1 cellular context compared by ENCODE assay signal in genomic region chr6:30748851-30749540, GRCh38.
TF ChIP-seq lines count a peak whose summit lies in the region.

No MANE protein-coding gene starts in this region.

TF ChIP-seq in HepG2, 621 proteins besides CTCF, POLR2A, EP300 and RAD21 (continues in another document):
- no peak for TF ChIP-seq ZFAT (CRISPR knock-in tag; conservative IDR thresholded peaks at IDR 0.05)
- TF ChIP-seq EZH2 (conservative IDR thresholded peaks at IDR 0.05; ENCODE audit: low read depth, low read length) = no peak
- peak; percentile 46 for TF ChIP-seq MAX (IDR thresholded peaks at IDR 0.05)
- TF ChIP-seq U2AF2 (IDR thresholded peaks at IDR 0.05; ENCODE audit: low read depth, low read length) = no peak
- no peak for TF ChIP-seq ZNF704 (CRISPR knock-in tag; IDR thresholded peaks at IDR 0.05; ENCODE audit: borderline replicate concordance)
- peak; percentile 27; the same call in 1 of the 2 replicates for TF ChIP-seq ZNF652 (CRISPR knock-in tag; IDR thresholded peaks at IDR 0.05; ENCODE audit: borderline replicate concordance, low read depth)
- TF ChIP-seq RELA (CRISPR knock-in tag; IDR thresholded peaks at IDR 0.05) = no peak
- TF ChIP-seq NR2F2 (IDR thresholded peaks at IDR 0.05; ENCODE audit: borderline replicate concordance, low read depth) = no peak
- no peak for TF ChIP-seq REL (CRISPR knock-in tag; conservative IDR thresholded peaks at IDR 0.05)
- no peak; the same call in 1 of the 2 replicates for TF ChIP-seq PHF8 (CRISPR knock-in tag; IDR thresholded peaks at IDR 0.05)
- no peak for TF ChIP-seq NFE2L2 (IDR thresholded peaks at IDR 0.05; ENCODE audit: low read length)
- no peak; the same call in 1 of the 2 replicates for TF ChIP-seq MAZ (IDR thresholded peaks at IDR 0.05; ENCODE audit: borderline replicate concordance, low read depth, low read length)
- no peak for TF ChIP-seq MAZ (CRISPR knock-in tag; IDR thresholded peaks at IDR 0.05; ENCODE audit: low read depth)
- TF ChIP-seq ZNF510 (CRISPR knock-in tag; IDR thresholded peaks at IDR 0.05; ENCODE audit: low read depth) = 0 out of 2 replicates have a peak, but pooled peaks have one; percentile 11
- TF ChIP-seq GLI4 (CRISPR knock-in tag; IDR thresholded peaks at IDR 0.05; ENCODE audit: borderline replicate concordance) = no peak
- TF ChIP-seq KAT2B (IDR thresholded peaks at IDR 0.05; ENCODE audit: borderline replicate concordance, low read depth, low read length) = no peak
- no peak for TF ChIP-seq ZNF552 (CRISPR knock-in tag; IDR thresholded peaks at IDR 0.05; ENCODE audit: borderline replicate concordance)
- no peak for TF ChIP-seq SCMH1 (CRISPR knock-in tag; IDR thresholded peaks at IDR 0.05; ENCODE audit: borderline replicate concordance)
- no peak for TF ChIP-seq TOPORS (CRISPR knock-in tag; IDR thresholded peaks at IDR 0.05)
- TF ChIP-seq GFI1 (CRISPR knock-in tag; IDR thresholded peaks at IDR 0.05; ENCODE audit: borderline replicate concordance) = no peak
- TF ChIP-seq RXRB (CRISPR knock-in tag; IDR thresholded peaks at IDR 0.05; ENCODE audit: borderline replicate concordance) = peak; percentile 80; the same call in 1 of the 2 replicates
- 0 out of 2 replicates have a peak, but pooled peaks have one; percentile 14 for TF ChIP-seq KDM6A (CRISPR knock-in tag; IDR thresholded peaks at IDR 0.05; ENCODE audit: low read depth)
- no peak for TF ChIP-seq NONO (IDR thresholded peaks at IDR 0.05)
- no peak; the same call in 1 of the 2 replicates for TF ChIP-seq NONO (CRISPR knock-in tag; conservative IDR thresholded peaks at IDR 0.05)
- TF ChIP-seq ERF (CRISPR knock-in tag; IDR thresholded peaks at IDR 0.05) = 0 out of 2 replicates have a peak, but pooled peaks have one; percentile 39
- TF ChIP-seq PITX1 (CRISPR knock-in tag; IDR thresholded peaks at IDR 0.05) = no peak
- no peak for TF ChIP-seq TEAD2 (CRISPR knock-in tag; IDR thresholded peaks at IDR 0.05)
- TF ChIP-seq ZNF724P (CRISPR knock-in tag; IDR thresholded peaks at IDR 0.05; ENCODE audit: borderline replicate concordance) = no peak
- no peak for TF ChIP-seq PREB (CRISPR knock-in tag; IDR thresholded peaks at IDR 0.05)
- TF ChIP-seq ZNF678 (CRISPR knock-in tag; IDR thresholded peaks at IDR 0.05) = no peak
- TF ChIP-seq FOXA3 (CRISPR knock-in tag; IDR thresholded peaks at IDR 0.05) = peak; percentile 35; the same call in 1 of the 2 replicates
- peak; percentile 13; the same call in 1 of the 2 replicates for TF ChIP-seq KAT8 (CRISPR knock-in tag; IDR thresholded peaks at IDR 0.05)
- TF ChIP-seq POGZ (CRISPR knock-in tag; IDR thresholded peaks at IDR 0.05) = peak; percentile 32; the same call in 1 of the 2 replicates
- no peak for TF ChIP-seq AGO2 (optimal IDR thresholded peaks at IDR 0.05; ENCODE audit: low read depth, low read length)
- TF ChIP-seq RNF2 (conservative IDR thresholded peaks at IDR 0.05; ENCODE audit: low read depth) = no peak
- no peak for TF ChIP-seq FLYWCH1 (CRISPR knock-in tag; IDR thresholded peaks at IDR 0.05)
- no peak for TF ChIP-seq PLRG1 (conservative IDR thresholded peaks at IDR 0.05)
- no peak for TF ChIP-seq ZNF251 (CRISPR knock-in tag; IDR thresholded peaks at IDR 0.05)
- TF ChIP-seq ZNF687 (CRISPR knock-in tag; IDR thresholded peaks at IDR 0.05) = peak; percentile 21; the same call in 1 of the 2 replicates
- peak; percentile 64 for TF ChIP-seq TAF1 (CRISPR knock-in tag; IDR thresholded peaks at IDR 0.05)
- TF ChIP-seq MTERF4 (CRISPR knock-in tag; IDR thresholded peaks at IDR 0.05) = no peak
- TF ChIP-seq ZNF891 (CRISPR knock-in tag; IDR thresholded peaks at IDR 0.05) = no peak
- TF ChIP-seq NCOR1 (IDR thresholded peaks at IDR 0.05; ENCODE audit: borderline replicate concordance, low read length) = no peak
- 0 out of 2 replicates have a peak, but pooled peaks have one; percentile 13 for TF ChIP-seq FOXO1 (CRISPR knock-in tag; IDR thresholded peaks at IDR 0.05)
- no peak for TF ChIP-seq ZBTB34 (CRISPR knock-in tag; IDR thresholded peaks at IDR 0.05)
- TF ChIP-seq DPF2 (CRISPR knock-in tag; IDR thresholded peaks at IDR 0.05; ENCODE audit: borderline replicate concordance, low read depth) = peak; percentile 54; the same call in 1 of the 2 replicates
- 0 out of 2 replicates have a peak, but pooled peaks have one; percentile 22 for TF ChIP-seq NFIC (IDR thresholded peaks at IDR 0.05; ENCODE audit: low read length)
- 0 out of 2 replicates have a peak, but pooled peaks have one; percentile 29 for TF ChIP-seq KIAA2018 (CRISPR knock-in tag; IDR thresholded peaks at IDR 0.05; ENCODE audit: borderline replicate concordance)
- TF ChIP-seq MED1 (CRISPR knock-in tag; IDR thresholded peaks at IDR 0.05) = peak; percentile 92
- TF ChIP-seq CEBPB (IDR thresholded peaks at IDR 0.05; ENCODE audit: borderline replicate concordance, low read depth, low read length) = no peak
- TF ChIP-seq ZSCAN20 (CRISPR knock-in tag; IDR thresholded peaks at IDR 0.05; ENCODE audit: borderline replicate concordance) = no peak
- TF ChIP-seq HMG20B (CRISPR knock-in tag; conservative IDR thresholded peaks at IDR 0.05) = 0 out of 2 replicates have a peak, but pooled peaks have one; percentile 28
- no peak for TF ChIP-seq ZNF10 (CRISPR knock-in tag; IDR thresholded peaks at IDR 0.05; ENCODE audit: borderline replicate concordance, low read depth)
